ENCODE assay signal across 8 cellular contexts in the genomic region with DNA sequence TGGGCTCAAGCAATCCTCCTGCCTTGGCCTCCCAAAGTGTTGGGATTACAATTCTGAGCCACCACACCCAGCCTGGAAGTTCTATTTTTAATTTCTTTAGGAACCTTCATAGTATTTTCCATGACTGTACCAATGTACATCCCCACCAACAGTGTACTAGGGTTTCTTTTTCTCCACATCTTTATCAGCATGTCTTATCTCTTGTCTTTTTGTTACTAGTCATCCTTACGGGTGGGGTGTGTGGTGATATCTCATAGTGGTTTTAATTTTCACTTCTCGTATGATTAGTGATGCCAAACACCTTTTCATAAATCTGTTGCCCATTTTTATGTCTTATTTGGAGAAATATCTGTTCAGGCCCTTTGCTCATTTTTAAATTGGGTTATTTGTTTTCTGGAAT.
"Had no signal": no experiment of that assay in that cellular context is flagged by ENCODE, and none has a peak within 500 bp of the region (broad histone marks: within the 10 kb centered on the region; RNA-seq: fewer than 3 reads in every experiment).

No MANE protein-coding gene starts in this region.

- H3K27me3 Mint-ChIP-seq: IgD-negative memory B cell had no signal

- H3K27ac ChIP-seq: HL-60 had no signal

- H3K4me3 Mint-ChIP-seq: GM23338, H9, IgD-negative memory B cell had no signal

- H3K27ac Mint-ChIP-seq: GM23338, H9, IgD-negative memory B cell had no signal

- DNase-seq: H9, HCEC 1CT had no signal

- H3K4me3 ChIP-seq: GM23338 had no signal

- H2AFZ ChIP-seq: GM23338 had no signal

- FAIRE-seq: H1, H54, HepG2 had no signal

- H3K4me2 ChIP-seq: GM23338 had no signal

- ATAC-seq: GM23338, HepG2 had no signal
